25 cellular contexts compared by ENCODE assay signal in genomic region chr15:98655732-98656131, GRCh38.
"Had no signal": no experiment of that assay in that cellular context is flagged by ENCODE, and none has a peak within 500 bp of the region (broad histone marks: within the 10 kb centered on the region; RNA-seq: fewer than 3 reads in every experiment).

No MANE protein-coding gene starts in this region.

- H3K4me3 ChIP-seq: coronary artery, gastrocnemius medialis, heart left ventricle, hepatocyte, mucosa of descending colon, pancreas, prostate gland, right atrium auricular region, smooth muscle cell, thoracic aorta had no signal

- DNase-seq: dermis blood vessel endothelial cell; effector memory CD4-positive, alpha-beta T cell; gastrocnemius medialis; heart left ventricle; kidney; mesenchymal stem cell; mucosa of descending colon; naive B cell; pancreas; stimulated activated CD4-positive, alpha-beta T cell treated with anti-CD3 and anti-CD28 coated beads, Interleukin-12 subunit alpha, Interleukin-12 subunit beta, amount 100 ng/mL, for 4 hours; stimulated activated CD4-positive, alpha-beta T cell treated with anti-CD3 and anti-CD28 coated beads, Interleukin-1b, Interleukin-23, amount 100 ng/mL, for 48 hours; stimulated activated CD4-positive, alpha-beta T cell treated with anti-CD3 and anti-CD28 coated beads, Interleukin-4, amount 100 ng/mL, for 1 hour; stimulated activated CD8-positive, alpha-beta memory T cell treated with anti-CD3 and anti-CD28 coated beads, Interleukin-4, amount 100 ng/mL, for 48 hours; stimulated activated naive CD4-positive, alpha-beta T cell; substantia nigra had no signal

- H3K36me3 ChIP-seq: gastrocnemius medialis, heart left ventricle, neutrophil, pancreas, prostate gland, right atrium auricular region, thoracic aorta had no signal

- H3K4me2 ChIP-seq: hepatocyte, smooth muscle cell had no signal

- ATAC-seq: gastrocnemius medialis; heart left ventricle; left lobe of liver; mucosa of descending colon; natural killer cell treated with Interleukin-12 subunit alpha and Interleukin-12 subunit beta and Interleukin-15 and Interleukin-18, amount 100 ng/mL, for 72 hours; pancreas; sciatic nerve had no signal

- H3K9me3 ChIP-seq: gastrocnemius medialis, heart left ventricle, mucosa of descending colon, neutrophil, pancreas, prostate gland, right atrium auricular region, thoracic aorta had no signal

- H3K27ac ChIP-seq: coronary artery, heart left ventricle, hepatocyte, neutrophil, pancreas, right atrium auricular region, thoracic aorta had no signal

- H3K27me3 ChIP-seq: hepatocyte, pancreas, right atrium auricular region had no signal
